8 cellular contexts compared by ENCODE assay signal in genomic region chr18:23515911-23516546, GRCh38. TPM values are rescaled to one million over a fixed set of nuclear protein-coding genes. Genes with fewer than 3 reads are reported as not detected.
DNase-seq lines count a peak whose midpoint lies in the region; ATAC-seq and TF ChIP-seq lines count a peak whose summit lies in the region.

No MANE protein-coding gene starts in this region.

- H3K4me3 Mint-ChIP-seq in naive thymus-derived CD4-positive, alpha-beta T cell: no peak overlapping the region
- H3K4me3 Mint-ChIP-seq in stimulated activated memory B cell treated with anti-CD40 and anti-IgM and Interleukin-4, amounts not matched to agents 10 μg/mL and 1 μg/mL and 100 μg/mL, for 72 hours: no peak overlapping the region

- H3K9me3 ChIP-seq in OCI-LY3 (ENCODE audit: insufficient read depth, low read length) (no peaks in the 10 kb centered on the region), esophagus (ENCODE audit: control insufficient read depth in 2 of 2, insufficient read depth in 1 of 2, low read depth in 1 of 2, low read length in 1 of 2) (no peaks in the 10 kb centered on the region)
- no peaks in the 10 kb centered on the region for H3K9me3 ChIP-seq in naive thymus-derived CD4-positive, alpha-beta T cell (ENCODE audit: control insufficient read depth in 2 of 3, low read length in 3 of 3)

- no peaks in the 10 kb centered on the region for H3K27me3 Mint-ChIP-seq in naive thymus-derived CD4-positive, alpha-beta T cell
- no peaks in the 10 kb centered on the region for H3K27me3 Mint-ChIP-seq in stimulated activated memory B cell treated with anti-CD40 and anti-IgM and Interleukin-4, amounts not matched to agents 10 μg/mL and 1 μg/mL and 100 μg/mL, for 72 hours

- H3K27ac ChIP-seq in OCI-LY3 (ENCODE audit: low read length) (no peak overlapping the region), esophagus (ENCODE audit: low read depth in 2 of 2, low read length in 1 of 2) (peak overlapping the region; percentile 25 to 58)
- H3K27ac ChIP-seq in naive thymus-derived CD4-positive, alpha-beta T cell (ENCODE audit: low read depth, low read length): no peak overlapping the region

- 39% methylated on average over 17 of the region's 17 CpGs for WGBS in esophagus, 2 donors

- no peaks in the 10 kb centered on the region for H3K9me3 Mint-ChIP-seq in naive thymus-derived CD4-positive, alpha-beta T cell
- no peaks in the 10 kb centered on the region for H3K9me3 Mint-ChIP-seq in stimulated activated memory B cell treated with anti-CD40 and anti-IgM and Interleukin-4, amounts not matched to agents 10 μg/mL and 1 μg/mL and 100 μg/mL, for 72 hours

- peaks cover 7 to 37% (median 13%) of the 10 kb centered on the region in 7 donors for H3K4me1 Mint-ChIP-seq in naive thymus-derived CD4-positive, alpha-beta T cell
- H3K4me1 Mint-ChIP-seq in stimulated activated memory B cell treated with anti-CD40 and anti-IgM and Interleukin-4, amounts not matched to agents 10 μg/mL and 1 μg/mL and 100 μg/mL, for 72 hours: peaks cover 36% of the 10 kb centered on the region

- no peak overlapping the region for H3K4me3 ChIP-seq in OCI-LY3 (ENCODE audit: low read length)
- H3K4me3 ChIP-seq in esophagus (ENCODE audit: low read depth in 1 of 2, low read length in 2 of 2): no peak overlapping the region
- H3K4me3 ChIP-seq in naive thymus-derived CD4-positive, alpha-beta T cell (ENCODE audit: low read length): no peak overlapping the region

- ATAC-seq in GM21360 (IDR thresholded peaks at IDR 0.05; ENCODE audit: unreplicated experiment): peak; percentile 85
- ATAC-seq in naive thymus-derived CD4-positive, alpha-beta T cell: peak; percentile 99
- ATAC-seq in stimulated activated memory B cell treated with anti-CD40 and anti-IgM and Interleukin-4, amounts not matched to agents 10 μg/mL and 1 μg/mL and 100 μg/mL, for 72 hours: peak; percentile 86

- H2AFZ ChIP-seq in OCI-LY3 (ENCODE audit: low read depth, low read length): no peak overlapping the region

- no peak overlapping the region for H3K9ac ChIP-seq in OCI-LY3 (ENCODE audit: low read length)

- peak overlapping the region; percentile 41 for H3K4me2 ChIP-seq in OCI-LY3 (ENCODE audit: low read length)

- H3K36me3 ChIP-seq in OCI-LY3 (replicated peaks; ENCODE audit: low read depth, low read length) (peaks cover 28% of the 10 kb centered on the region), esophagus (ENCODE audit: control insufficient read depth in 2 of 2, insufficient read depth in 2 of 2, low read length in 1 of 2) (peaks cover 4 to 19% of the 10 kb centered on the region in 2 donors)
- peaks cover 13 to 61% (median 33%) of the 10 kb centered on the region in 3 experiments for H3K36me3 ChIP-seq in naive thymus-derived CD4-positive, alpha-beta T cell (ENCODE audit: control insufficient read depth in 2 of 3, insufficient read depth in 3 of 3, low read length in 3 of 3)

- TF ChIP-seq CTCF in OCI-LY3 (IDR thresholded peaks at IDR 0.05; ENCODE audit: low read depth, low read length): peak; percentile 91

- peaks cover 14% of the 10 kb centered on the region for H3K4me1 ChIP-seq in OCI-LY3 (ENCODE audit: low read length)
- H3K4me1 ChIP-seq in esophagus (ENCODE audit: control insufficient read depth in 2 of 2, insufficient read depth in 2 of 2, low read length in 1 of 2): no peaks in the 10 kb centered on the region
- H3K4me1 ChIP-seq in naive thymus-derived CD4-positive, alpha-beta T cell (ENCODE audit: control insufficient read depth in 2 of 2, insufficient read depth in 2 of 2, low read length in 2 of 2): peaks cover 0 to 6% of the 10 kb centered on the region in 2 donors

- peaks cover 14 to 43% (median 27%) of the 10 kb centered on the region in 5 donors for H3K36me3 Mint-ChIP-seq in naive thymus-derived CD4-positive, alpha-beta T cell
- H3K36me3 Mint-ChIP-seq in stimulated activated memory B cell treated with anti-CD40 and anti-IgM and Interleukin-4, amounts not matched to agents 10 μg/mL and 1 μg/mL and 100 μg/mL, for 72 hours: peaks cover 65% of the 10 kb centered on the region

- CTCF ChIA-PET in naive thymus-derived CD4-positive, alpha-beta T cell (lab: Charles Lee): interaction anchor here (0.5 to 2.6 kb wide), 18 partner anchors 13 to 611 kb away, joined by 3 to 16 read pairs (median 4); partner anchors contain the start of gene NPC1

- intact Hi-C loops in naive thymus-derived CD4-positive, alpha-beta T cell (cut with micrococcal nuclease): loop anchor here (1.0 to 5.0 kb wide), 10 partner anchors 12 to 603 kb away; partner anchors contain the start of genes NPC1 (in 1 of the 2) and RMC1 (in 1 of the 2)

- H4K20me1 ChIP-seq in OCI-LY3 (ENCODE audit: insufficient read depth, low read length): peaks cover 10% of the 10 kb centered on the region; the same call in 1 of the 2 replicates

- no peaks in the 10 kb centered on the region for H3K27me3 ChIP-seq in OCI-LY3 (ENCODE audit: low read depth, low read length)
- H3K27me3 ChIP-seq in esophagus (ENCODE audit: control insufficient read depth in 1 of 2, insufficient read depth in 2 of 2, low read length in 2 of 2): no peaks in the 10 kb centered on the region
- H3K27me3 ChIP-seq in naive thymus-derived CD4-positive, alpha-beta T cell (ENCODE audit: control insufficient read depth in 2 of 2, insufficient read depth in 2 of 2, low read length in 2 of 2): no peaks in the 10 kb centered on the region

- peak overlapping the region; percentile 1 to 81 (median 66) for H3K27ac Mint-ChIP-seq in naive thymus-derived CD4-positive, alpha-beta T cell
- H3K27ac Mint-ChIP-seq in stimulated activated memory B cell treated with anti-CD40 and anti-IgM and Interleukin-4, amounts not matched to agents 10 μg/mL and 1 μg/mL and 100 μg/mL, for 72 hours: peak overlapping the region; percentile 32

- POLR2A ChIA-PET in naive thymus-derived CD4-positive, alpha-beta T cell (lab: Charles Lee): interaction anchor here (0.6 to 1.9 kb wide), 3 partner anchors 10 to 70 kb away, joined by 3 to 13 read pairs (median 5); partner anchors contain the start of gene NPC1

- DNase-seq in COLO829 (ENCODE audit: low spot score) (peak; percentile 40), HuH-7 (ENCODE audit: low spot score) (peak; percentile 58), activated T-cell treated with anti-CD3 and anti-CD28 coated beads for 24 hours (ENCODE audit: low read depth) (peak; percentile 66)
- DNase-seq in naive thymus-derived CD4-positive, alpha-beta T cell: peak; percentile 39 to 76 (median 69)

- no peaks in the 10 kb centered on the region for H3K79me2 ChIP-seq in OCI-LY3 (ENCODE audit: low read length)

RNA-seq across cellular contexts. Expression of gene RMC1, which starts 12.7 kb away (rescaled TPM):
- polyA plus RNA-seq in esophagus: 10 to 100 TPM; 19.4 to 27.4 TPM
- 10 to 100 TPM; 45.7 to 59.7 (median 50.0) TPM for total RNA-seq in naive thymus-derived CD4-positive, alpha-beta T cell
- 10 to 100 TPM; 23.1 to 39.9 TPM for polyA plus RNA-seq in naive thymus-derived CD4-positive, alpha-beta T cell

Comparison
In these comparisons a context has a peak if more than half of its experiments do, and no peak if none do; other contexts are left out.
1. H3K27ac ChIP-seq: peak in esophagus (2 of 2); none in OCI-LY3 (single experiment) and naive thymus-derived CD4-positive, alpha-beta T cell (single experiment).
2. Peak in every context shown above with its lines, with median percentiles within 50 percentile points of each other: DNase-seq and ATAC-seq.